In genomic region chr2:238104071-238104511, GRCh38 we compare ENCODE assay signal across 19 cellular contexts. TPM values are rescaled to one million over a fixed set of nuclear protein-coding genes. Genes with fewer than 3 reads are reported as not detected.
DNase-seq lines count a peak whose midpoint lies in the region; ATAC-seq, FAIRE-seq and TF ChIP-seq lines count a peak whose summit lies in the region.
"Had no signal": no experiment of that assay in that cellular context is flagged by ENCODE, and none has a peak within 500 bp of the region (broad histone marks: within the 10 kb centered on the region; RNA-seq: fewer than 3 reads in every experiment).

No MANE protein-coding gene starts in this region.

- H3K27ac ChIP-seq in kidney (ENCODE audit: low read depth in 2 of 2, low read length in 2 of 2): no peak overlapping the region
- no peak overlapping the region for H3K27ac ChIP-seq in CD4-positive, alpha-beta memory T cell (ENCODE audit: low read depth, low read length)
- H3K27ac ChIP-seq: A549 had no signal

- peak overlapping the region; percentile 70 for H3K27ac Mint-ChIP-seq in stimulated activated memory B cell treated with anti-CD40 and anti-IgM and Interleukin-4, amounts not matched to agents 10 μg/mL and 1 μg/mL and 100 μg/mL, for 72 hours
- H3K27ac Mint-ChIP-seq in CD4-positive, alpha-beta memory T cell: peak overlapping the region in 1 of 7 donors; percentile 66
- H3K27ac Mint-ChIP-seq: CD4-positive, alpha-beta T cell had no signal

- H3K4me1 ChIP-seq in kidney (ENCODE audit: control insufficient read depth in 1 of 2, insufficient read depth in 1 of 2, low read depth in 1 of 2, low read length in 2 of 2): peaks cover 0 to 6% of the 10 kb centered on the region in 2 donors
- no peaks in the 10 kb centered on the region for H3K4me1 ChIP-seq in CD4-positive, alpha-beta memory T cell (ENCODE audit: insufficient read depth, low read length)
- H3K4me1 ChIP-seq: A549 had no signal

- peaks cover 72% of the 10 kb centered on the region for H3K4me1 Mint-ChIP-seq in stimulated activated memory B cell treated with anti-CD40 and anti-IgM and Interleukin-4, amounts not matched to agents 10 μg/mL and 1 μg/mL and 100 μg/mL, for 72 hours
- H3K4me1 Mint-ChIP-seq in CD4-positive, alpha-beta memory T cell: peaks cover 0 to 12% (median 0%) of the 10 kb centered on the region in 4 donors

- no peaks in the 10 kb centered on the region for H3K36me3 ChIP-seq in kidney (ENCODE audit: control insufficient read depth in 1 of 2, insufficient read depth in 2 of 2, low read length in 2 of 2)
- H3K36me3 ChIP-seq in CD4-positive, alpha-beta memory T cell (ENCODE audit: insufficient read depth, low read length): no peaks in the 10 kb centered on the region

- FAIRE-seq in kidney (lab: Jason Lieb, UNC): no peak
- FAIRE-seq: A549, GM19239 had no signal

- intact Hi-C loops in kidney (cut with DNase I): no loop called here
- intact Hi-C loops in CD4-positive, alpha-beta memory T cell (cut with micrococcal nuclease): no loop called here

- no peak overlapping the region for H3K9ac ChIP-seq in kidney (ENCODE audit: low read length in 2 of 2)

- POLR2A ChIA-PET in CD4-positive, alpha-beta memory T cell (lab: Charles Lee; ENCODE audit: partially characterized antibody): no interaction called here

- H3K4me3 ChIP-seq in kidney (ENCODE audit: low read length in 2 of 2): no peak overlapping the region
- H3K4me3 ChIP-seq in CD4-positive, alpha-beta memory T cell (ENCODE audit: low read length in 2 of 2): no peak overlapping the region
- H3K4me3 ChIP-seq: A549 had no signal

- no peak for ATAC-seq in stimulated activated memory B cell treated with anti-CD40 and anti-IgM and Interleukin-4, amounts not matched to agents 10 μg/mL and 1 μg/mL and 100 μg/mL, for 72 hours
- ATAC-seq: A549 had no signal

- no peaks in the 10 kb centered on the region for H3K9me3 Mint-ChIP-seq in stimulated activated memory B cell treated with anti-CD40 and anti-IgM and Interleukin-4, amounts not matched to agents 10 μg/mL and 1 μg/mL and 100 μg/mL, for 72 hours
- H3K9me3 Mint-ChIP-seq in CD4-positive, alpha-beta memory T cell: no peaks in the 10 kb centered on the region
- H3K9me3 Mint-ChIP-seq: CD4-positive, alpha-beta T cell had no signal

- no peak overlapping the region for H3K4me3 Mint-ChIP-seq in stimulated activated memory B cell treated with anti-CD40 and anti-IgM and Interleukin-4, amounts not matched to agents 10 μg/mL and 1 μg/mL and 100 μg/mL, for 72 hours
- no peak overlapping the region for H3K4me3 Mint-ChIP-seq in CD4-positive, alpha-beta memory T cell
- H3K4me3 Mint-ChIP-seq: CD4-positive, alpha-beta T cell had no signal

- no peaks in the 10 kb centered on the region for H3K36me3 Mint-ChIP-seq in stimulated activated memory B cell treated with anti-CD40 and anti-IgM and Interleukin-4, amounts not matched to agents 10 μg/mL and 1 μg/mL and 100 μg/mL, for 72 hours
- no peaks in the 10 kb centered on the region for H3K36me3 Mint-ChIP-seq in CD4-positive, alpha-beta memory T cell

- no peak for TF ChIP-seq CTCF in kidney (IDR thresholded peaks at IDR 0.05; ENCODE audit: borderline replicate concordance, extremely low read depth, insufficient read depth)

- peak; percentile 43 for DNase-seq in activated CD8-positive, alpha-beta memory T cell treated with anti-CD3 and anti-CD28 coated beads, Interleukin-2, amount 50 U/mL, for 48 hours
- no peak for DNase-seq in activated CD8-positive, alpha-beta memory T cell treated with anti-CD3 and anti-CD28 coated beads for 24 hours
- DNase-seq in D341Med (ENCODE audit: low spot score) (peak; percentile 12), kidney (peak; percentile 40), MV-4-11 (lab: John Stamatoyannopoulos, UW) (no peak), COLO668 (lab: John Stamatoyannopoulos, UW; ENCODE audit: unreplicated experiment) (no peak)
- no peak for DNase-seq in CD4-positive, alpha-beta memory T cell
- DNase-seq: DND-41, GDM1, HCEC 1CT, NCI-H146, NCI-H345, NCI-H526 treated with DMSO at 0.1 percent for 48 hours, SIG-M5 had no signal

- H3K27me3 ChIP-seq in CD4-positive, alpha-beta memory T cell (ENCODE audit: insufficient read depth, low read length): no peaks in the 10 kb centered on the region

- H3K27me3 Mint-ChIP-seq in stimulated activated memory B cell treated with anti-CD40 and anti-IgM and Interleukin-4, amounts not matched to agents 10 μg/mL and 1 μg/mL and 100 μg/mL, for 72 hours: no peaks in the 10 kb centered on the region
- H3K27me3 Mint-ChIP-seq in CD4-positive, alpha-beta memory T cell: no peaks in the 10 kb centered on the region
- H3K27me3 Mint-ChIP-seq: CD4-positive, alpha-beta T cell had no signal

- CTCF ChIA-PET in CD4-positive, alpha-beta memory T cell (lab: Charles Lee; ENCODE audit: partially characterized antibody): no interaction called here

- H3K9me3 ChIP-seq in kidney (ENCODE audit: control insufficient read depth in 1 of 2, low read length in 2 of 2): no peaks in the 10 kb centered on the region
- H3K9me3 ChIP-seq in CD4-positive, alpha-beta memory T cell (ENCODE audit: control insufficient read depth in 1 of 2, low read length in 2 of 2): no peaks in the 10 kb centered on the region
- H3K9me3 ChIP-seq: A549 had no signal

RNA-seq across cellular contexts. Expression of gene ESPNL, which starts 4.0 kb away (rescaled TPM):
- total RNA-seq in kidney: 2.7 TPM
- polyA plus RNA-seq in kidney (ENCODE audit: insufficient read depth, low read depth, low replicate concordance): 0.28 TPM
- under 1 TPM; 0.28 to 0.41 TPM for total RNA-seq in CD4-positive, alpha-beta memory T cell
- not detected for polyA plus RNA-seq in CD4-positive, alpha-beta memory T cell
- total RNA-seq: CD4-positive, alpha-beta T cell; HT-29 had no signal

RNA-seq across cellular contexts. Expression of gene KLHL30, which starts 34.4 kb away (rescaled TPM):
- total RNA-seq in kidney: 5.7 TPM
- 0.24 TPM for polyA plus RNA-seq in kidney (ENCODE audit: insufficient read depth, low read depth, low replicate concordance)
- total RNA-seq in CD4-positive, alpha-beta memory T cell: not detected
- polyA plus RNA-seq in CD4-positive, alpha-beta memory T cell: not detected
- total RNA-seq: CD4-positive, alpha-beta T cell had no signal

RNA-seq across cellular contexts. Expression of gene SCLY, which starts 43.3 kb away (rescaled TPM):
- 18.3 TPM for total RNA-seq in kidney
- 21.9 TPM for polyA plus RNA-seq in kidney (ENCODE audit: insufficient read depth, low read depth, low replicate concordance)
- 10 to 100 TPM; 35.9 to 37.9 TPM for total RNA-seq in CD4-positive, alpha-beta memory T cell
- polyA plus RNA-seq in CD4-positive, alpha-beta memory T cell: 10 to 100 TPM; 17.7 to 18.9 TPM

RNA-seq across cellular contexts. Expression of gene ERFE, which starts 54.7 kb away (rescaled TPM):
- 61.4 TPM for total RNA-seq in kidney
- 1.6 TPM for polyA plus RNA-seq in kidney (ENCODE audit: insufficient read depth, low read depth, low replicate concordance)
- not detected for total RNA-seq in CD4-positive, alpha-beta memory T cell
- polyA plus RNA-seq in CD4-positive, alpha-beta memory T cell: not detected
- total RNA-seq: CD4-positive, alpha-beta T cell had no signal

Comparison
In these comparisons a context has a peak if more than half of its experiments do, and no peak if none do; other contexts are left out.
1. DNase-seq: peak in activated CD8-positive, alpha-beta memory T cell treated with anti-CD3 and anti-CD28 coated beads, Interleukin-2, amount 50 U/mL, for 48 hours (single experiment), D341Med (single experiment) and kidney (single experiment); none in activated CD8-positive, alpha-beta memory T cell treated with anti-CD3 and anti-CD28 coated beads for 24 hours (single experiment), MV-4-11 (single experiment), COLO668 (single experiment) and CD4-positive, alpha-beta memory T cell (0 of 5).